ENCODE assay signal across 32 cellular contexts in genomic region chr15:88932875-88933330, GRCh38. TPM values are rescaled to one million over a fixed set of nuclear protein-coding genes. Genes with fewer than 3 reads are reported as not detected.
DNase-seq lines count a peak whose midpoint lies in the region; ATAC-seq and TF ChIP-seq lines count a peak whose summit lies in the region.
"Had no signal": no experiment of that assay in that cellular context is flagged by ENCODE, and none has a peak within 500 bp of the region (broad histone marks: within the 10 kb centered on the region; RNA-seq: fewer than 3 reads in every experiment).

No MANE protein-coding gene starts in this region.

- TF ChIP-seq CTCF in heart right ventricle (IDR thresholded peaks at IDR 0.05) (no peak), progenitor cell of endocrine pancreas (IDR thresholded peaks at IDR 0.05; ENCODE audit: unreplicated experiment) (no peak), uterus (IDR thresholded peaks at IDR 0.05) (no peak)

- intact Hi-C loops in heart right ventricle (cut with DNase I): loop anchor here in 1 of 10 donors (2.0 kb wide), 1 partner anchor 50 kb away; no protein-coding TSS in a partner anchor
- intact Hi-C loops in uterus (cut with DNase I; ENCODE audit: low total_unique reads): no loop called here

- peaks cover 0 to 17% (median 0%) of the 10 kb centered on the region in 11 donors for H3K9me3 ChIP-seq in heart right ventricle
- H3K9me3 ChIP-seq in uterus: no peaks in the 10 kb centered on the region
- H3K9me3 ChIP-seq: body of pancreas had no signal

- H3K27me3 ChIP-seq in heart right ventricle (no peaks in the 10 kb centered on the region), uterus (no peaks in the 10 kb centered on the region)
- H3K27me3 ChIP-seq: BLaER1, body of pancreas had no signal

- H3K9me3 Mint-ChIP-seq in progenitor cell of endocrine pancreas (ENCODE audit: low read depth): peaks cover 13% of the 10 kb centered on the region

- H3K27ac Mint-ChIP-seq in progenitor cell of endocrine pancreas: peak overlapping the region; percentile 81
- H3K27ac Mint-ChIP-seq: activated CD8-positive, alpha-beta memory T cell treated with anti-CD3 and anti-CD28 coated beads, Interleukin-2, amount 10 ng/mL, durations not matched to agents 7 days and 5 days; T-helper 17 cell had no signal

- H3K4me3 Mint-ChIP-seq in progenitor cell of endocrine pancreas (ENCODE audit: low read depth): no peak overlapping the region
- H3K4me3 Mint-ChIP-seq: activated CD8-positive, alpha-beta memory T cell treated with anti-CD3 and anti-CD28 coated beads, Interleukin-2, amount 10 ng/mL, durations not matched to agents 7 days and 5 days; nephron; T-helper 17 cell had no signal

- 39 to 62% methylated on average over 1 of the region's 1 CpG for WGBS in heart right ventricle, 2 donors

- peaks cover 15% of the 10 kb centered on the region for H3K4me1 Mint-ChIP-seq in progenitor cell of endocrine pancreas (ENCODE audit: low read depth)
- H3K4me1 Mint-ChIP-seq: activated CD8-positive, alpha-beta memory T cell treated with anti-CD3 and anti-CD28 coated beads, Interleukin-2, amount 10 ng/mL, durations not matched to agents 7 days and 5 days; nephron; T-helper 17 cell had no signal

- ATAC-seq in heart right ventricle (peak; percentile 23 to 85 (median 75)), GM21360 (IDR thresholded peaks at IDR 0.05; ENCODE audit: unreplicated experiment) (no peak), GM19328 (IDR thresholded peaks at IDR 0.05; ENCODE audit: unreplicated experiment) (no peak), HG02840 (IDR thresholded peaks at IDR 0.05; ENCODE audit: low FRiP score, unreplicated experiment) (no peak)
- ATAC-seq: activated CD8-positive, alpha-beta memory T cell treated with anti-CD3 and anti-CD28 coated beads, Interleukin-2, amount 10 ng/mL, durations not matched to agents 7 days and 5 days; body of pancreas; PC-3; SK-N-SH treated with all-trans-retinoic acid at 6 μM for 48 hours; stimulated activated naive CD8-positive, alpha-beta T cell treated with anti-CD3 and anti-CD28 coated beads, Interleukin-15, Interleukin-2, amounts not matched to agents 100 U/mL and 50 U/mL, for 24 hours; T-helper 17 cell had no signal

- H3K4me3 ChIP-seq in heart right ventricle: no peak overlapping the region
- H3K4me3 ChIP-seq in uterus: no peak overlapping the region
- H3K4me3 ChIP-seq: BLaER1, body of pancreas, lung had no signal

- H3K27me3 Mint-ChIP-seq in progenitor cell of endocrine pancreas: no peaks in the 10 kb centered on the region

- H3K27ac ChIP-seq in caudate nucleus (ENCODE audit: low read depth, low read length) (peak overlapping the region; percentile 86), heart right ventricle (peak overlapping the region; percentile 36 to 88 (median 75)), uterus (peak overlapping the region in 1 of 2 donors; percentile 54)
- H3K27ac ChIP-seq: BLaER1, body of pancreas had no signal

- H3K36me3 Mint-ChIP-seq in progenitor cell of endocrine pancreas (ENCODE audit: insufficient read depth): no peaks in the 10 kb centered on the region
- H3K36me3 Mint-ChIP-seq: activated CD8-positive, alpha-beta memory T cell treated with anti-CD3 and anti-CD28 coated beads, Interleukin-2, amount 10 ng/mL, durations not matched to agents 7 days and 5 days had no signal

- no peak for TF ChIP-seq POLR2A in uterus (IDR thresholded peaks at IDR 0.05)

- H3K36me3 ChIP-seq in heart right ventricle: no peaks in the 10 kb centered on the region
- H3K36me3 ChIP-seq in uterus: no peaks in the 10 kb centered on the region
- H3K36me3 ChIP-seq: BLaER1 had no signal

- H3K4me1 ChIP-seq in heart right ventricle (peaks cover 5 to 28% (median 24%) of the 10 kb centered on the region in 9 donors), uterus (no peaks in the 10 kb centered on the region)
- H3K4me1 ChIP-seq: BLaER1, body of pancreas had no signal

- DNase-seq in caudate nucleus (lab: John Stamatoyannopoulos, UW) (no peak), heart right ventricle (peak in 1 of 2 donors; percentile 26), progenitor cell of endocrine pancreas (ENCODE audit: low spot score, unreplicated experiment) (no peak), uterus (peak; percentile 29), MV-4-11 (lab: John Stamatoyannopoulos, UW) (no peak)
- DNase-seq: activated CD4-positive, alpha-beta T cell treated with anti-CD3 and anti-CD28 coated beads, Interleukin-2, amount 50 U/mL, for 4 hours; activated CD4-positive, CD25-positive, alpha-beta regulatory T cell; activated CD8-positive, alpha-beta memory T cell treated with anti-CD3 and anti-CD28 coated beads, Interleukin-2, amount 10 ng/mL, durations not matched to agents 7 days and 5 days; activated gamma-delta T cell treated with Interleukin-2 at 50 U/mL for 16 hours; activated T-cell treated with anti-CD3 and anti-CD28 coated beads, Interleukin-2, amount 50 U/mL, for 48 hours; body of pancreas; cerebellar nuclear complex; EL; GOT3; Kasumi-1; kidney; NCI-H1436; NCI-H2081 treated with DMSO at 0.1 percent for 48 hours; NCI-H2227 treated with DMSO at 0.1 percent for 48 hours; NCI-H526 treated with DMSO at 0.1 percent for 48 hours; PC-3; stimulated activated CD4-positive, alpha-beta T cell treated with anti-CD3 and anti-CD28 coated beads, Interleukin-2, amount 100 ng/mL, for 24 hours; stimulated activated naive CD8-positive, alpha-beta T cell treated with anti-CD3 and anti-CD28 coated beads, Interleukin-15, Interleukin-2, amounts not matched to agents 100 U/mL and 50 U/mL, for 24 hours; T-helper 17 cell had no signal

RNA-seq across cellular contexts. Expression of gene MFGE8, which starts 19.7 kb away (rescaled TPM):
- 100 to 1,000 TPM; 359 to 690 (median 511) TPM for total RNA-seq in heart right ventricle
- polyA plus RNA-seq in heart right ventricle: 100 to 1,000 TPM; 414 to 528 TPM
- 297 and 309 TPM in 2 replicates for total RNA-seq in progenitor cell of endocrine pancreas
- total RNA-seq in uterus: 100 to 1,000 TPM; 212 to 664 (median 370) TPM

RNA-seq across cellular contexts. Expression of gene HAPLN3, which starts 37.6 kb away (rescaled TPM):
- total RNA-seq in heart right ventricle: 10 to 100 TPM in 1 of 10 donors, 1 to 10 TPM in 9; 1.2 to 25.8 (median 3.7) TPM
- 1 to 10 TPM; 3.8 to 7.3 TPM for polyA plus RNA-seq in heart right ventricle
- 6.2 and 8.4 TPM in 2 replicates for total RNA-seq in progenitor cell of endocrine pancreas
- total RNA-seq in uterus: 10 to 100 TPM; 17.9 to 34.8 (median 23.1) TPM
- total RNA-seq: HepG2 had no signal

Comparison
In these comparisons a context has a peak if more than half of its experiments do, and no peak if none do; other contexts are left out.
1. DNase-seq: peak in uterus (2 of 2); none in caudate nucleus (0 of 61), progenitor cell of endocrine pancreas (single experiment) and MV-4-11 (single experiment).
2. ATAC-seq: peak in heart right ventricle (8 of 8); none in GM21360 (single experiment), GM19328 (single experiment) and HG02840 (single experiment).